Comparison of ENCODE assay signal across 13 cellular contexts in genomic region chr2:226466589-226466988, GRCh38.
"Had no signal": no experiment of that assay in that cellular context is flagged by ENCODE, and none has a peak within 500 bp of the region (broad histone marks: within the 10 kb centered on the region; RNA-seq: fewer than 3 reads in every experiment).

No MANE protein-coding gene starts in this region.

- H3K4me3 ChIP-seq: body of pancreas, psoas muscle had no signal

- H3K27me3 ChIP-seq: body of pancreas had no signal

- H3K27ac ChIP-seq: body of pancreas, psoas muscle had no signal

- ATAC-seq: body of pancreas; naive thymus-derived CD8-positive, alpha-beta T cell; psoas muscle; sciatic nerve had no signal

- DNase-seq: activated CD4-positive, alpha-beta T cell treated with anti-CD3 and anti-CD28 coated beads, Interleukin-2, amount 10 ng/mL, durations not matched to agents 7 days and 5 days; activated CD4-positive, CD25-positive, alpha-beta regulatory T cell; activated effector memory CD4-positive, alpha-beta T cell treated with Interleukin-2 at 50 U/mL for 16 hours; activated T-cell treated with anti-CD3 and anti-CD28 coated beads, Interleukin-2, amount 50 U/mL, for 24 hours; body of pancreas; dermis blood vessel endothelial cell; naive thymus-derived CD8-positive, alpha-beta T cell; occipital lobe; psoas muscle; stimulated activated naive CD4-positive, alpha-beta T cell; substantia nigra; T-helper 2 cell had no signal

- H3K9me3 ChIP-seq: body of pancreas had no signal
